8 cellular contexts compared by ENCODE assay signal in genomic region chr2:174248187-174248997, GRCh38. TPM values are rescaled to one million over a fixed set of nuclear protein-coding genes. Genes with fewer than 3 reads are reported as not detected.
DNase-seq lines count a peak whose midpoint lies in the region; ATAC-seq and TF ChIP-seq lines count a peak whose summit lies in the region.

OLA1 (minus strand) TSS chr2:174248532; CDS start chr2:174246815, 1,717 bp downstream.

- peaks cover 3% of the 10 kb centered on the region for H3K27me3 Mint-ChIP-seq in endothelial cell (ENCODE audit: unreplicated experiment)
- no peaks in the 10 kb centered on the region for H3K27me3 Mint-ChIP-seq in mesothelial cell of epicardium (ENCODE audit: low read depth)

- peaks cover 17% of the 10 kb centered on the region for H3K36me3 ChIP-seq in OCI-LY3 (replicated peaks; ENCODE audit: low read depth, low read length)

- H3K27ac ChIP-seq in OCI-LY3 (ENCODE audit: low read length): peak within 1 kb of the TSS; percentile 43

- DNase-seq in DMS 273 (lab: John Stamatoyannopoulos, UW; ENCODE audit: unreplicated experiment) (peak; percentile 99), HuH-7.5 (ENCODE audit: low spot score) (peak; percentile 91), endothelial cell (ENCODE audit: low spot score) (peak; percentile 98), mesothelial cell of epicardium (ENCODE audit: low spot score in 2 of 2, unreplicated experiment in 2 of 2) (peak; percentile 95 to 97)
- DNase-seq in activated CD8-positive, alpha-beta memory T cell treated with anti-CD3 and anti-CD28 coated beads, Interleukin-2, amount 50 U/mL, for 48 hours: peak; percentile 97
- peak; percentile 89 to 92 for DNase-seq in stimulated activated CD8-positive, alpha-beta memory T cell treated with anti-CD3 and anti-CD28 coated beads, Interleukin-15, amount 100 ng/mL, for 4 hours (ENCODE audit: low read depth in 2 of 2)

- peak; percentile 98 for ATAC-seq in GM21528 (IDR thresholded peaks at IDR 0.05; ENCODE audit: low FRiP score, unreplicated experiment)

- H3K27me3 ChIP-seq in OCI-LY3 (ENCODE audit: low read depth, low read length): no peaks in the 10 kb centered on the region

- H3K27ac Mint-ChIP-seq in endothelial cell (ENCODE audit: unreplicated experiment): peak within 1 kb of the TSS; percentile 61
- peak within 1 kb of the TSS; percentile 92 for H3K27ac Mint-ChIP-seq in mesothelial cell of epicardium

- no peak for TF ChIP-seq CTCF in OCI-LY3 (IDR thresholded peaks at IDR 0.05; ENCODE audit: low read depth, low read length)
- no peak for TF ChIP-seq CTCF in endothelial cell (IDR thresholded peaks at IDR 0.05; ENCODE audit: unreplicated experiment)
- TF ChIP-seq CTCF in mesothelial cell of epicardium (IDR thresholded peaks at IDR 0.05; ENCODE audit: unreplicated experiment): no peak

- H3K4me1 Mint-ChIP-seq in endothelial cell (ENCODE audit: unreplicated experiment): peaks cover 20% of the 10 kb centered on the region
- H3K4me1 Mint-ChIP-seq in mesothelial cell of epicardium: peaks cover 16% of the 10 kb centered on the region

- H3K36me3 Mint-ChIP-seq in endothelial cell (ENCODE audit: low read depth, unreplicated experiment) (peaks cover 6% of the 10 kb centered on the region), mesothelial cell of epicardium (peaks cover 3% of the 10 kb centered on the region)

- peak within 1 kb of the TSS; percentile 98 for H3K4me2 ChIP-seq in OCI-LY3 (ENCODE audit: low read length)

- peaks cover 22% of the 10 kb centered on the region for H3K4me1 ChIP-seq in OCI-LY3 (ENCODE audit: low read length)

- peaks cover 50% of the 10 kb centered on the region for H3K79me2 ChIP-seq in OCI-LY3 (ENCODE audit: low read length)

- peak within 1 kb of the TSS; percentile 85 for H2AFZ ChIP-seq in OCI-LY3 (ENCODE audit: low read depth, low read length)

- H3K4me3 Mint-ChIP-seq in endothelial cell (ENCODE audit: unreplicated experiment) (peak within 1 kb of the TSS; percentile 93), mesothelial cell of epicardium (peak within 1 kb of the TSS; percentile 85)

- peaks cover 9% of the 10 kb centered on the region; the same call in 1 of the 2 replicates for H4K20me1 ChIP-seq in OCI-LY3 (ENCODE audit: insufficient read depth, low read length)

- peak within 1 kb of the TSS; percentile 85 for H3K9ac ChIP-seq in OCI-LY3 (ENCODE audit: low read length)

- H3K4me3 ChIP-seq in OCI-LY3 (ENCODE audit: low read length): peak within 1 kb of the TSS; percentile 98

- no peaks in the 10 kb centered on the region for H3K9me3 Mint-ChIP-seq in endothelial cell (ENCODE audit: unreplicated experiment)
- H3K9me3 Mint-ChIP-seq in mesothelial cell of epicardium: no peaks in the 10 kb centered on the region

- no peaks in the 10 kb centered on the region for H3K9me3 ChIP-seq in OCI-LY3 (ENCODE audit: insufficient read depth, low read length)

RNA-seq across cellular contexts. Expression of gene OLA1, which starts in this region (rescaled TPM):
- total RNA-seq in endothelial cell (ENCODE audit: unreplicated experiment): 105 TPM
- 83.9 to 94.2 TPM (median 87.3 TPM) in 3 replicates for total RNA-seq in mesothelial cell of epicardium

Comparison
In these comparisons a context has a peak if more than half of its experiments do, and no peak if none do; other contexts are left out.
1. Peak in every context shown above with its lines: DNase-seq, ATAC-seq, H3K4me3 ChIP-seq and H3K27ac ChIP-seq.